8 cellular contexts compared by ENCODE assay signal in the genomic region with DNA sequence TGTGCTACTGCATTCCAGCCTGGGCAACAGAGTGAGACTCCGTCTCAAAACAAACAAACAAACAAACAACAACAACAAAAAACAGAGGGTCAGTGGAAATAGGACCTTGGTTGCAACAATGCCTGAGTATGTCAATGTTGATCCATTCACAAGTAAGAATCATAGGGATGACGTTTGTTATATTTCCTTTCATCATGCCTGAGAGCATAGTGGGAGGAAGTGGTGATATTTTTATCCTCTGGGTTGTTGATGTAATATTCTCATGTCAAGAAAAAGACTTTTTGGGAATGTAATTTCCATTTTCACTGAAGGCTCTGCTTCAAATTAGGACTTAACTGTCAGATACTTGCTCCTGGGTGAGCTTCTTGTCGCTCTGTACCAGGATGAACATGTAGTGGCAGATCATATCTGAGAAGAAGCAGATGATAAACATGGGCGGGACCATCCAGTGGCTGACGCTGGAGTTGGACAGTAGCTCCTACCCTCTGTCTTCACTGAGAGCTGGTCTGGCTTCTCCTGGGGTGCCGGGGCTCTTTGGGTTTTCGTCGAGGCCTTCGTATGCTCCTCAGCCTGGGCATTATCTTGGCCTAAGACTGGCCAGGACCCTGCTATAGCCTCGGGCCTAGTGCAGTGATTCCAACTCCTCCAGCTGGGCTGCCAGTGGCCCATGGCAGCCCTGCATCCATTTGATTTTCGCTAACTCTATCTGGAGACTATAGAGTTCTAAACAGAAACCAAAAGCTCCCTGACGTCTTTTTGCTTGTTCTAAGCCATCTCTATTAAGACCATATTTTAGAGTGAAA. TPM values are rescaled to one million over a fixed set of nuclear protein-coding genes. Genes with fewer than 3 reads are reported as not detected.
DNase-seq lines count a peak whose midpoint lies in the region; ATAC-seq and TF ChIP-seq lines count a peak whose summit lies in the region.

No MANE protein-coding gene starts in this region.

- H3K27ac ChIP-seq in brain microvascular endothelial cell (peak overlapping the region; percentile 52), left lung (peak overlapping the region; percentile 67 to 90), tibial artery (peak overlapping the region; percentile 28 to 67)

- no peaks in the 10 kb centered on the region for H3K9me3 ChIP-seq in BE2C
- H3K9me3 ChIP-seq in left lung = no peaks in the 10 kb centered on the region
- no peaks in the 10 kb centered on the region for H3K9me3 ChIP-seq in tibial artery
- no peaks in the 10 kb centered on the region for H3K9me3 ChIP-seq in HAP-1

- DNase-seq in BE2C (peak; percentile 38), NCI-H226 (peak; percentile 22), brain microvascular endothelial cell (peak; percentile 18), left lung (peak in 1 of 2 donors; percentile 38), tibial artery (no peak), NCI-H2081 (lab: John Stamatoyannopoulos, UW) (no peak), HAP-1 (ENCODE audit: low spot score in 2 of 2) (no peak)

- ATAC-seq in left lung = peak; percentile 20
- ATAC-seq in GM21367 (IDR thresholded peaks at IDR 0.05; ENCODE audit: unreplicated experiment) = no peak

- in situ Hi-C loops in brain microvascular endothelial cell (cut with HindIII; ENCODE audit: low pct_ligation_motif_present, low sequenced_read_pairs) = no loop called here
- in situ Hi-C loops in HAP-1 (cut with MboI; ENCODE audit: low sequenced_read_pairs) = no loop called here

- H3K36me3 ChIP-seq in BE2C = peaks cover 10% of the 10 kb centered on the region
- H3K36me3 ChIP-seq in brain microvascular endothelial cell (replicated peaks) = peaks cover 8% of the 10 kb centered on the region
- H3K36me3 ChIP-seq in left lung = peaks cover 0 to 21% of the 10 kb centered on the region in 2 donors
- H3K36me3 ChIP-seq in tibial artery = peaks cover 0 to 20% (median 0%) of the 10 kb centered on the region in 3 donors
- peaks cover 21% of the 10 kb centered on the region for H3K36me3 ChIP-seq in HAP-1 (replicated peaks)

- intact Hi-C loops in left lung (cut with DNase I) (no loop called here), tibial artery (cut with DNase I; ENCODE audit: low total_unique reads) (no loop called here)

- H3K4me1 ChIP-seq in BE2C = peaks cover 5% of the 10 kb centered on the region; the same call in 1 of the 2 replicates
- peaks cover 14 to 49% of the 10 kb centered on the region in 2 donors for H3K4me1 ChIP-seq in left lung
- peaks cover 0 to 36% (median 12%) of the 10 kb centered on the region in 4 donors for H3K4me1 ChIP-seq in tibial artery
- peaks cover 8% of the 10 kb centered on the region for H3K4me1 ChIP-seq in HAP-1

- no peaks in the 10 kb centered on the region for H3K27me3 ChIP-seq in BE2C
- no peaks in the 10 kb centered on the region for H3K27me3 ChIP-seq in brain microvascular endothelial cell (replicated peaks)
- H3K27me3 ChIP-seq in left lung = no peaks in the 10 kb centered on the region
- no peaks in the 10 kb centered on the region for H3K27me3 ChIP-seq in tibial artery
- no peaks in the 10 kb centered on the region for H3K27me3 ChIP-seq in HAP-1 (ENCODE audit: low read depth)

- TF ChIP-seq CTCF in BE2C (IDR thresholded peaks at IDR 0.05; ENCODE audit: low read depth, low read length) (no peak), brain microvascular endothelial cell (IDR thresholded peaks at IDR 0.05; ENCODE audit: low read depth, low read length, missing control alignments) (no peak), left lung (IDR thresholded peaks at IDR 0.05) (no peak), tibial artery (IDR thresholded peaks at IDR 0.05) (no peak)

- H3K4me3 ChIP-seq in BE2C (ENCODE audit: low read depth, low read length) = peak overlapping the region; percentile 7; the same call in 1 of the 2 replicates
- no peak overlapping the region for H3K4me3 ChIP-seq in brain microvascular endothelial cell (ENCODE audit: low read depth, low read length)
- no peak overlapping the region for H3K4me3 ChIP-seq in left lung
- peak overlapping the region; percentile 15 to 19 for H3K4me3 ChIP-seq in tibial artery
- no peak overlapping the region for H3K4me3 ChIP-seq in HAP-1

RNA-seq across cellular contexts. Expression of a gene that starts 19.6 kb away (rescaled TPM):
- 108 TPM for polyA plus RNA-seq in BE2C (2012; ENCODE audit: insufficient read depth, insufficient read length, low read depth)
- 100 to 1,000 TPM; 102 to 117 TPM for total RNA-seq in left lung

RNA-seq across cellular contexts. Expression of a gene that starts 58.2 kb away (rescaled TPM):
- polyA plus RNA-seq in BE2C (2012; ENCODE audit: insufficient read depth, insufficient read length, low read depth) = 101 TPM
- 10 to 100 TPM; 24.1 to 26.5 TPM for total RNA-seq in left lung

Comparison
In these comparisons a context has a peak if more than half of its experiments do, and no peak if none do; other contexts are left out.
1. DNase-seq: peak in BE2C (single experiment), NCI-H226 (single experiment) and brain microvascular endothelial cell (single experiment); none in tibial artery (0 of 2), NCI-H2081 (0 of 2) and HAP-1 (0 of 2).
2. H3K4me3 ChIP-seq: peak in BE2C (single experiment) and tibial artery (2 of 2); none in brain microvascular endothelial cell (single experiment), left lung (0 of 2) and HAP-1 (single experiment).
3. Peak in every context shown above with its lines, with median percentiles within 50 percentile points of each other: H3K27ac ChIP-seq.